Comparison of ENCODE assay signal across 2 cellular contexts in the genomic region with DNA sequence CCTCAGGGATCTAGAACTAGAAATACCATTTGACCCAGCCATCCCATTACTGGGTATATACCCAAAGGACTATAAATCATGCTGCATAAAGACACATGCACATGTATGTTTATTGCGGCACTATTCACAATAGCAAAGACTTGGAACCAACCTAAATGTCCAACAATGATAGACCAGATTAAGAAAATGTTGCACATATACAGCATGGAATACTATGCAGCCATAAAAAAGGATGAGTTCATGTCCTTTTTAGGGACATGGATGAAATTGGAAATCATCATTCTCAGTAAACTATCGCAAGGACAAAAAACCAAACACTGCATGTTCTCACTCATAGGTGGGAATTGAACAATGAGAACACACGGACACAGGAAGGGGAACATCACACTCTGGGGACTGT.
DNase-seq lines count a peak whose midpoint lies in the region; ATAC-seq, FAIRE-seq and TF ChIP-seq lines count a peak whose summit lies in the region.
"Not testable (repeated sequence)": the region's sequence is repeated elsewhere in the genome, so short reads cannot be mapped to it uniquely, and the experiment has no call there.

No MANE protein-coding gene starts in this region.

- not testable (repeated sequence) for TF ChIP-seq RAD21 in K562 (CRISPR knock-in tag; conservative IDR thresholded peaks at IDR 0.05 in 1 of 2, IDR thresholded peaks at IDR 0.05 in 1 of 2)

- POLR2A ChIA-PET in HEK293 (lab: Yijun Ruan, JAX); K562 (lab: Yijun Ruan, JAX): not testable (repeated sequence)

- in situ Hi-C loops in K562 (cut with MboI): not testable (repeated sequence)

- not testable (repeated sequence) for H3K9ac ChIP-seq in K562 (ENCODE audit: insufficient read depth in 1 of 2, low read depth in 2 of 2, low read length in 2 of 2)

- CTCF ChIA-PET in HEK293 (lab: Yijun Ruan, JAX); K562 (lab: Yijun Ruan, JAX; ENCODE audit: low intra/inter-chr PET ratio): not testable (repeated sequence)

- not testable (repeated sequence) for FAIRE-seq in K562 (lab: Jason Lieb, UNC)

- H3K9me1 ChIP-seq in K562 (ENCODE audit: control insufficient read depth, insufficient read depth, low read length): not testable (repeated sequence)

- not testable (repeated sequence) for BruUV-seq in K562 (replicated peaks; lab: Mats Ljungman, UMichigan)

- H3K4me1 ChIP-seq in HEK293 (ENCODE audit: control insufficient read depth, insufficient read depth, low read length); K562 (replicated peaks in 1 of 2; ENCODE audit: control insufficient read depth in 2 of 2, insufficient read depth in 2 of 2, low read length in 2 of 2): not testable (repeated sequence)

- H3K27ac ChIP-seq in HEK293 (ENCODE audit: extremely low read depth, low read depth, low read length); K562 (ENCODE audit: extremely low read depth, low read depth, low read length): not testable (repeated sequence)

- not testable (repeated sequence) for H3K79me2 ChIP-seq in K562 (ENCODE audit: control insufficient read depth, insufficient read depth, low read length)

- not testable (repeated sequence) for TF ChIP-seq CTCF in HEK293 (tag by site-specific recombination; IDR thresholded peaks at IDR 0.05); K562 (IDR thresholded peaks at IDR 0.05 in 2 of 3, conservative IDR thresholded peaks at IDR 0.05 in 1 of 3; ENCODE audit: insufficient read depth in 2 of 3, low read depth in 1 of 3, low read length in 3 of 3)

- not testable (repeated sequence) for H3K9me3 ChIP-seq in HEK293 (ENCODE audit: control insufficient read depth, insufficient read depth, low read depth, low read length); K562 (replicated peaks; ENCODE audit: control insufficient read depth, insufficient read depth, low read depth, low read length)

- 8% methylated on average over 1 of the region's 3 CpGs for WGBS in K562 (ENCODE audit: insufficient coverage, low coverage, missing lambda C conversion rate)

- ATAC-seq in K562: not testable (repeated sequence)

- TF ChIP-seq POLR2A in K562 (conservative IDR thresholded peaks at IDR 0.05): not testable (repeated sequence)

- H3K4me2 ChIP-seq in K562 (ENCODE audit: insufficient read depth, low read length): not testable (repeated sequence)

- H3K4me3 ChIP-seq in HEK293 (ENCODE audit: low read depth, low read length); K562: not testable (repeated sequence)

- intact Hi-C loops in K562 (cut with micrococcal nuclease): loop anchor here (10.0 kb wide), 1 partner anchor 286 kb away; no protein-coding TSS in a partner anchor

- H3K36me3 ChIP-seq in HEK293 (ENCODE audit: control insufficient read depth in 2 of 2, insufficient read depth in 1 of 2, low read length in 2 of 2); K562 (ENCODE audit: control insufficient read depth, insufficient read depth, low read length): not testable (repeated sequence)

- not testable (repeated sequence) for TF ChIP-seq EP300 in K562 (IDR thresholded peaks at IDR 0.05; ENCODE audit: low read length)

- H2AFZ ChIP-seq in K562 (ENCODE audit: low read depth, low read length): not testable (repeated sequence)

- DNase-seq in K562 (ENCODE audit: extremely low read depth in 1 of 4, low spot score in 3 of 4): not testable (repeated sequence)

- H4K20me1 ChIP-seq in K562 (replicated peaks; ENCODE audit: control insufficient read depth, insufficient read depth, low read length): not testable (repeated sequence)

- H3K27me3 ChIP-seq in K562 (ENCODE audit: control insufficient read depth in 2 of 2, insufficient read depth in 2 of 2, low read length in 2 of 2): not testable (repeated sequence)

TF ChIP-seq in HEK293, 187 proteins besides CTCF, POLR2A, EP300 and RAD21:
- TF ChIP-seq, protein P1, sequence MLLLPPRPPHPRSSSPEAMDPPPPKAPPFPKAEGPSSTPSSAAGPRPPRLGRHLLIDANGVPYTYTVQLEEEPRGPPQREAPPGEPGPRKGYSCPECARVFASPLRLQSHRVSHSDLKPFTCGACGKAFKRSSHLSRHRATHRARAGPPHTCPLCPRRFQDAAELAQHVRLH (tag by site-specific recombination; IDR thresholded peaks at IDR 0.05): peak; percentile 35; the same call in 1 of the 2 replicates
- peak; percentile 90 for TF ChIP-seq ZNF146 (tag by site-specific recombination; IDR thresholded peaks at IDR 0.05)

TF ChIP-seq in K562, 482 proteins besides CTCF, POLR2A, EP300 and RAD21:
- peak; percentile 54 for TF ChIP-seq ZNF146 (CRISPR knock-in tag; IDR thresholded peaks at IDR 0.05; ENCODE audit: unreplicated experiment)
